In genomic region chr10:130429809-130430208, GRCh38 we compare ENCODE assay signal across 32 cellular contexts.
"Had no signal": no experiment of that assay in that cellular context is flagged by ENCODE, and none has a peak within 500 bp of the region (broad histone marks: within the 10 kb centered on the region; RNA-seq: fewer than 3 reads in every experiment).

No MANE protein-coding gene starts in this region.

- H3K27me3 Mint-ChIP-seq: activated B cell treated with CpG ODN at 0.5 μM for 24 hours; activated CD8-positive, alpha-beta T cell treated with anti-CD3 and anti-CD28 coated beads for 36 hours; activated naive CD4-positive, alpha-beta T cell treated with anti-CD3 and anti-CD28 coated beads, Interleukin-2, amount 10 ng/mL, durations not matched to agents 7 days and 5 days; activated naive CD8-positive, alpha-beta T cell treated with anti-CD3 and anti-CD28 coated beads, Interleukin-2, amount 10 ng/mL, durations not matched to agents 7 days and 5 days; activated T-cell treated with anti-CD3 and anti-CD28 coated beads, Interleukin-2, amount 50 U/mL, for 24 hours had no signal

- DNase-seq: activated B cell treated with CpG ODN at 0.5 μM for 24 hours; activated CD4-positive, alpha-beta T cell treated with anti-CD3 and anti-CD28 coated beads for 48 hours; activated CD4-positive, alpha-beta T cell treated with anti-CD3 and anti-CD28 coated beads, Interleukin-2, amount 50 U/mL, for 1 hour; activated CD4-positive, alpha-beta T cell treated with anti-CD3 and anti-CD28 coated beads, Interleukin-2, amount 50 U/mL, for 48 hours; activated CD8-positive, alpha-beta T cell treated with anti-CD3 and anti-CD28 coated beads for 36 hours; activated gamma-delta T cell; activated naive CD4-positive, alpha-beta T cell; activated naive CD4-positive, alpha-beta T cell treated with anti-CD3 and anti-CD28 coated beads, Interleukin-2, amount 10 ng/mL, durations not matched to agents 7 days and 5 days; activated naive CD8-positive, alpha-beta T cell treated with anti-CD3 and anti-CD28 coated beads, Interleukin-2, amount 10 ng/mL, durations not matched to agents 7 days and 5 days; activated T-cell treated with anti-CD3 and anti-CD28 coated beads for 4 hours; activated T-cell treated with anti-CD3 and anti-CD28 coated beads, Interleukin-2, amount 50 U/mL, for 24 hours; activated T-cell treated with anti-CD3 and anti-CD28 coated beads, Interleukin-2, amount 50 U/mL, for 72 hours; central memory CD4-positive, alpha-beta T cell; cerebellar nuclear complex; colonic mucosa; effector CD8-positive, alpha-beta T cell; foreskin keratinocyte; gastrocnemius medialis; glutamatergic neuron; heart left ventricle; T-helper 1 cell; T-helper 17 cell; T1000; WERI-Rb-1 had no signal

- H3K27ac ChIP-seq: ascending aorta, breast epithelium, cardiac muscle cell, colonic mucosa, foreskin keratinocyte, gastrocnemius medialis, heart left ventricle, WERI-Rb-1 had no signal

- H3K36me3 Mint-ChIP-seq: activated naive CD4-positive, alpha-beta T cell treated with anti-CD3 and anti-CD28 coated beads, Interleukin-2, amount 10 ng/mL, durations not matched to agents 7 days and 5 days; activated naive CD4-positive, alpha-beta T cell treated with anti-CD3 and anti-CD28 coated beads, Interleukin-2, amount 50 U/mL, for 72 hours; activated naive CD8-positive, alpha-beta T cell treated with anti-CD3 and anti-CD28 coated beads, Interleukin-2, amount 10 ng/mL, durations not matched to agents 7 days and 5 days; brain had no signal

- H3K4me1 ChIP-seq: ascending aorta, breast epithelium, colonic mucosa, foreskin keratinocyte, gastrocnemius medialis, heart left ventricle had no signal

- ATAC-seq: activated CD4-positive, CD25-positive, alpha-beta regulatory T cell treated with anti-CD3 and anti-CD28 coated beads, Interleukin-2, amount 50 U/mL, for 24 hours; activated CD8-positive, alpha-beta T cell treated with anti-CD3 and anti-CD28 coated beads for 36 hours; activated naive CD4-positive, alpha-beta T cell treated with anti-CD3 and anti-CD28 coated beads, Interleukin-2, amount 50 U/mL, for 72 hours; activated T-cell treated with anti-CD3 and anti-CD28 coated beads, Interleukin-2, amount 50 U/mL, for 72 hours; esophagus mucosa; foreskin keratinocyte; gastrocnemius medialis; heart left ventricle; T-helper 17 cell had no signal

- H3K27me3 ChIP-seq: ascending aorta, breast epithelium, cardiac muscle cell, colonic mucosa, foreskin keratinocyte, gastrocnemius medialis, heart left ventricle had no signal

- H3K27ac Mint-ChIP-seq: activated B cell treated with CpG ODN at 0.5 μM for 24 hours; activated CD8-positive, alpha-beta T cell treated with anti-CD3 and anti-CD28 coated beads for 36 hours; activated naive CD4-positive, alpha-beta T cell treated with anti-CD3 and anti-CD28 coated beads, Interleukin-2, amount 10 ng/mL, durations not matched to agents 7 days and 5 days; activated naive CD4-positive, alpha-beta T cell treated with anti-CD3 and anti-CD28 coated beads, Interleukin-2, amount 50 U/mL, for 72 hours; activated naive CD8-positive, alpha-beta T cell treated with anti-CD3 and anti-CD28 coated beads, Interleukin-2, amount 10 ng/mL, durations not matched to agents 7 days and 5 days; activated T-cell treated with anti-CD3 and anti-CD28 coated beads, Interleukin-2, amount 50 U/mL, for 24 hours; activated T-cell treated with anti-CD3 and anti-CD28 coated beads, Interleukin-2, amount 50 U/mL, for 72 hours; brain; T-helper 17 cell; T-helper 2 cell treated with Interferon-gamma antibody and Interleukin-4, amounts not matched to agents 5 μg/mL and 100 μg/mL, for 36 hours had no signal

- H3K4me3 Mint-ChIP-seq: activated B cell treated with CpG ODN at 0.5 μM for 24 hours; activated CD8-positive, alpha-beta T cell treated with anti-CD3 and anti-CD28 coated beads for 36 hours; activated naive CD4-positive, alpha-beta T cell treated with anti-CD3 and anti-CD28 coated beads, Interleukin-2, amount 10 ng/mL, durations not matched to agents 7 days and 5 days; activated naive CD8-positive, alpha-beta T cell treated with anti-CD3 and anti-CD28 coated beads, Interleukin-2, amount 10 ng/mL, durations not matched to agents 7 days and 5 days; activated T-cell treated with anti-CD3 and anti-CD28 coated beads, Interleukin-2, amount 50 U/mL, for 24 hours; activated T-cell treated with anti-CD3 and anti-CD28 coated beads, Interleukin-2, amount 50 U/mL, for 72 hours; brain; T-helper 17 cell; T-helper 2 cell treated with Interferon-gamma antibody and Interleukin-4, amounts not matched to agents 5 μg/mL and 100 μg/mL, for 36 hours had no signal

- H3K4me1 Mint-ChIP-seq: activated B cell treated with CpG ODN at 0.5 μM for 24 hours; activated naive CD4-positive, alpha-beta T cell treated with anti-CD3 and anti-CD28 coated beads, Interleukin-2, amount 10 ng/mL, durations not matched to agents 7 days and 5 days; activated naive CD8-positive, alpha-beta T cell treated with anti-CD3 and anti-CD28 coated beads, Interleukin-2, amount 10 ng/mL, durations not matched to agents 7 days and 5 days; brain had no signal

- H3K9me3 Mint-ChIP-seq: activated B cell treated with CpG ODN at 0.5 μM for 24 hours; activated CD8-positive, alpha-beta T cell treated with anti-CD3 and anti-CD28 coated beads for 36 hours; activated naive CD8-positive, alpha-beta T cell treated with anti-CD3 and anti-CD28 coated beads, Interleukin-2, amount 10 ng/mL, durations not matched to agents 7 days and 5 days; activated T-cell treated with anti-CD3 and anti-CD28 coated beads, Interleukin-2, amount 50 U/mL, for 24 hours; T-helper 2 cell treated with Interferon-gamma antibody and Interleukin-4, amounts not matched to agents 5 μg/mL and 100 μg/mL, for 36 hours had no signal

- H3K9me3 ChIP-seq: ascending aorta, breast epithelium, colonic mucosa, gastrocnemius medialis, heart left ventricle had no signal
